Comparison of ENCODE assay signal across 1 cellular context in the genomic region with DNA sequence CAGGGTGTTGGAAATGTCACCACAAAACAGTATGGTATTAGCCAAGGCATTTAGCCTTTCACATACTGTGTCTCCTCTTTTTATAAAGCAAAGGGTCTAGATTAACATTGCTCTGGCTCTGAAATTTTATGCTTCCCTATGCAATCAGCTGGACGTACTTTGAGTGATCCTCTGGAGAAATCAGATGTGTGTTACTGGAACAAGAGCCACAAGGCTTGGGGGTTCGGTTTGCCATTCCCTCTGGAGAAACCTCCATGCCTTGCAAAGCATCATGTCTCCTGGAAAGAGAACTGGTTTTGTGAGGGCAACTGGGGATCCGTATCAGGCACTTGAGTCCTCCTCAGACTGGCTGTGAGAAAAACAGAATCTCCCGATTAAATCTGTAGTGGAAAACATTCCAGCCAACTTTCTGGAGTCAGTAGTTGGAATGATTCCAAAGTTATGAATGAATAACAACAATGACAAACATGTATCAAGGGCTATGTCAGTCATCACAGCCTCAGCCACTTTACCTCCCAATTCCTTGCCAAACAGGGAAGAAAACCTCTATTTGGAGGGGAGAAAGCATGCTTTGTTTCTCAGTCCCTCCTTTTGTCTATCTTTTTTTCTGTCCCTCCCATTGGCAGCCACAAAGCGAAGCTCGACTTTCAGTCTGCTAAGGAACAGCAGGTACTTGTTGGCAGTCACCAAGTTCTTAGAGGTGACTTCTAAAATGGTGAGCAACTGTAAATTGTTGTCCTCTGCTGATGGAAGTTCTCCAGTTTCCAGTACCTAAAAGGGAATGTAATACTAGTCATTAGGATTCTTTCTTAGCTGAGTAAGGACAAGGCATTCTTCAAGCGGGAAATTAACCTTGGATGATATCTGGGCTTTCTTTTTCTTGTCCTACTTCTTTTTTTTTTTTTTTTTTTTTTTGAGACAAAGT.
TF ChIP-seq lines count a peak whose summit lies in the region.

No MANE protein-coding gene starts in this region.

TF ChIP-seq in IMR-90, 13 proteins besides CTCF, POLR2A, EP300 and RAD21:
- TF ChIP-seq BHLHE40 (IDR thresholded peaks at IDR 0.05; ENCODE audit: low read depth, low read length) = no peak
- no peak for TF ChIP-seq CEBPB (IDR thresholded peaks at IDR 0.05; ENCODE audit: low read depth, low read length)
